Comparison of ENCODE assay signal across 5 cellular contexts in genomic region chr2:128874608-128875007, GRCh38.
"Had no signal": no experiment of that assay in that cellular context is flagged by ENCODE, and none has a peak within 500 bp of the region (broad histone marks: within the 10 kb centered on the region; RNA-seq: fewer than 3 reads in every experiment).

No MANE protein-coding gene starts in this region.

- DNase-seq: IMR-90, KBM-7 had no signal

- ATAC-seq: HepG2, K562 had no signal

- H3K4me3 ChIP-seq: K562 had no signal

- H3K27ac ChIP-seq: HL-60 had no signal
